ENCODE assay signal across 28 cellular contexts in the genomic region with DNA sequence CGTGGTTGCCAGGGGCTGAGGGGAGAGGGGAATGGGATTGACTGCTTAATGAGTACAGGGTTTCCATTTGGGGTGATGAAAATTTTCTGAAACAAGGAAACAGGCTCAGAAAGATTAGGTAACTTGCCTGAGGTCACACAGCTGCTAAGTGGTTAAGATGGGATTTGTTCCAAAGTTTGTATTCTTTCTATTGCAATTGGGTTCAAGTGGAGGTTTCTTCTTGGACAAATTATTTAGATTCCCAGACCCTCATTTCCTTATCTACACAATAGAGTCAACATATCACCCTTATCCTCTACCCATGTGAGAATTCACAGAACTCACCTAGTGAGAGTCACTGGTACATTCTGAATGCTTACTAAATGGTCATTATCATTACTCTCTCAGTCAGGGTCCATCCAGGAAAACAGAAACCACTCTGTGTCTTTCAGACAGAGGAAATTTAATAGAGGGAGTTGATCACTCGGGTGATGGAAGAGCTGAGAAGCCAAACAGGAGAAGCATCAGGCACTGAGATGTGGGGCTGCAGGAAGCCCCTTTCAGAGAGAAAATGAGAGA. TPM values are rescaled to one million over a fixed set of nuclear protein-coding genes. Genes with fewer than 3 reads are reported as not detected.
"Had no signal": no experiment of that assay in that cellular context is flagged by ENCODE, and none has a peak within 500 bp of the region (broad histone marks: within the 10 kb centered on the region; RNA-seq: fewer than 3 reads in every experiment).

No MANE protein-coding gene starts in this region.

- H3K4me2 ChIP-seq: neural progenitor cell had no signal

- FAIRE-seq: pancreas, small intestine had no signal

- H3K4me3 ChIP-seq: neural progenitor cell, pancreas, prostate gland, right lobe of liver, sigmoid colon, stomach, thoracic aorta, thyroid gland, tibial nerve, upper lobe of left lung, vagina had no signal

- H3K4me1 ChIP-seq: neural progenitor cell, pancreas, prostate gland, right lobe of liver, sigmoid colon, stomach, thyroid gland, tibial nerve, upper lobe of left lung, vagina had no signal

- DNase-seq: natural killer cell; occipital lobe; pancreas; right cardiac atrium; right lobe of liver; sigmoid colon; small intestine; stimulated activated CD4-positive, alpha-beta T cell treated with anti-CD3 and anti-CD28 coated beads, Interleukin-15, amount 100 ng/mL, for 24 hours; stimulated activated CD4-positive, alpha-beta T cell treated with anti-CD3 and anti-CD28 coated beads, Interleukin-2, amount 100 ng/mL, for 24 hours; stimulated activated CD4-positive, alpha-beta T cell treated with anti-CD3 and anti-CD28 coated beads, Interleukin-2, amount 100 ng/mL, for 48 hours; stimulated activated CD4-positive, alpha-beta T cell treated with anti-CD3 and anti-CD28 coated beads, Interleukin-4, amount 100 ng/mL, for 24 hours; stimulated activated naive B cell treated with anti-CD40 and anti-IgM and Interleukin-4, amounts not matched to agents 10 μg/mL and 1 μg/mL and 100 μg/mL, for 72 hours; stimulated activated naive CD4-positive, alpha-beta T cell treated with Interleukin-2 at 50 U/mL for 16 hours; stomach; thyroid gland; trophoblast cell; upper lobe of left lung had no signal

- ATAC-seq: natural killer cell; pancreas; right cardiac atrium; right lobe of liver; stimulated activated effector memory CD8-positive, alpha-beta T cell treated with anti-CD3 and anti-CD28 coated beads, Interleukin-12 subunit alpha, Interleukin-12 subunit beta, amount 100 ng/mL, for 72 hours; stimulated activated naive B cell treated with anti-CD40 and anti-IgM and Interleukin-4, amounts not matched to agents 10 μg/mL and 1 μg/mL and 100 μg/mL, for 72 hours had no signal

- H3K9ac ChIP-seq: neural progenitor cell had no signal

- H3K27ac ChIP-seq: neural progenitor cell, pancreas, prostate gland, right lobe of liver, sigmoid colon, stomach, thoracic aorta, thyroid gland, tibial nerve, upper lobe of left lung, vagina had no signal

- H3K27me3 ChIP-seq: neural progenitor cell, pancreas, right lobe of liver, sigmoid colon, thyroid gland, upper lobe of left lung, vagina had no signal

- H3K36me3 ChIP-seq: neural progenitor cell, pancreas, prostate gland, right lobe of liver, sigmoid colon, stomach, thoracic aorta, thyroid gland, tibial nerve, upper lobe of left lung, vagina had no signal

- H3K9me3 ChIP-seq: pancreas, prostate gland, right lobe of liver, sigmoid colon, stomach, thoracic aorta, thyroid gland, tibial nerve, upper lobe of left lung, vagina had no signal

- H2AFZ ChIP-seq: neural progenitor cell had no signal

RNA-seq across cellular contexts. Expression of a gene that starts 22.6 kb away (rescaled TPM):
- total RNA-seq: natural killer cell, posterior vena cava, renal cortical epithelial cell, right lobe of liver, subcutaneous adipose tissue, thoracic aorta had no signal

RNA-seq across cellular contexts. Expression of a gene that starts 57.2 kb away (rescaled TPM):
- total RNA-seq: natural killer cell, osteocyte, pancreas, posterior vena cava, renal cortical epithelial cell, right cardiac atrium, right lobe of liver, sigmoid colon, stomach, subcutaneous adipose tissue, thoracic aorta, thyroid gland, tibial nerve, ureter, vagina had no signal
- polyA plus RNA-seq: right cardiac atrium, sigmoid colon, small intestine, stomach had no signal
